In the genomic region with DNA sequence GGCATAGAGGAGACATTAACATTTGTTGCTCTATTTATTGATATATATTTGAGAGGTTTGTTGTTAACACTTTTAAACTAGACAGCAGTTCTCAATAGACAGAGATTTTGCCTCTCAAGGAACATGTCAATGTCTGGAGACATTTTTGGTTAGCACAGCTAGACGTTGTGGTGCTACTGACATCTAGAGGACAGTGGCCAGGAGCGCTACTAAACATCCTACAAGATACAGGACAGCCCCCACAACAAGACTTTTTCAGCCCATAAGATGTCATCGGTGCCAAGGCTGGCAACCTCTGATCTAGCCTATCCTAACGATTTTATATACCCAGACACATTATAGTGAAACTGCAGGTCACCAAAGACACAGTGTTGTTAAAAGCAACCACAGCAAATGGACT, we compare ENCODE assay signal across 9 cellular contexts. TPM values are rescaled to one million over a fixed set of nuclear protein-coding genes. Genes with fewer than 3 reads are reported as not detected.
DNase-seq lines count a peak whose midpoint lies in the region; ATAC-seq and TF ChIP-seq lines count a peak whose summit lies in the region.
"Had no signal": no experiment of that assay in that cellular context is flagged by ENCODE, and none has a peak within 500 bp of the region (broad histone marks: within the 10 kb centered on the region; RNA-seq: fewer than 3 reads in every experiment).

No MANE protein-coding gene starts in this region.

- H3K27me3 Mint-ChIP-seq in naive thymus-derived CD8-positive, alpha-beta T cell, result peaks cover 3 to 31% (median 12%) of the 10 kb centered on the region in 5 donors

- H3K79me2 ChIP-seq in GM23248 (ENCODE audit: insufficient read depth), result no peaks in the 10 kb centered on the region

- H3K4me2 ChIP-seq in GM23248 (ENCODE audit: unreplicated experiment), result no peak overlapping the region

- 14 to 19% methylated on average over 4 of the region's 4 CpGs for WGBS in GM23248 (ENCODE audit: low coverage in 1 of 2, low lambda C conversion rate in 2 of 2, missing lambda C conversion rate in 2 of 2), 2 experiments

- ATAC-seq in naive thymus-derived CD8-positive, alpha-beta T cell, result no peak
- no peak for ATAC-seq in HG03469 (IDR thresholded peaks at IDR 0.05; ENCODE audit: unreplicated experiment)

- H3K27ac Mint-ChIP-seq in naive thymus-derived CD8-positive, alpha-beta T cell, result no peak overlapping the region

- POLR2A ChIA-PET in naive thymus-derived CD8-positive, alpha-beta T cell (lab: Charles Lee), result no interaction called here

- H3K9ac ChIP-seq in GM23248, result no peak overlapping the region

- peaks cover 0 to 2% (median 0%) of the 10 kb centered on the region in 9 donors for H3K9me3 Mint-ChIP-seq in naive thymus-derived CD8-positive, alpha-beta T cell

- DNase-seq in ELF-1 (ENCODE audit: low read depth, low spot score), result peak; percentile 27
- DNase-seq in GM23248, result peak; percentile 44
- DNase-seq in NB4 (ENCODE audit: low read depth), result peak; percentile 23
- DNase-seq in head of caudate nucleus, result peak in 24 of 42 donors; percentile 10 to 80 (median 32)
- DNase-seq in mucosa of gallbladder (ENCODE audit: low spot score), result no peak
- no peak for DNase-seq in NCI-H69 (lab: John Stamatoyannopoulos, UW)
- DNase-seq in naive thymus-derived CD8-positive, alpha-beta T cell, result no peak

- H4K20me1 ChIP-seq in GM23248 (ENCODE audit: insufficient read depth), result no peaks in the 10 kb centered on the region

- no peak overlapping the region for H2AFZ ChIP-seq in GM23248

- H3K4me3 ChIP-seq in GM23248 (no peak overlapping the region), NB4 (ENCODE audit: low read depth, low read length) (no peak overlapping the region)
- H3K4me3 ChIP-seq: thoracic aorta had no signal

- in situ Hi-C loops in GM23248 (cut with MboI), result loop anchor here (25.0 kb wide), 3 partner anchors 715 to 1165 kb away; a partner anchor contains a TSS

- no peaks in the 10 kb centered on the region for H3K9me3 ChIP-seq in GM23248 (ENCODE audit: low read depth)
- H3K9me3 ChIP-seq: thoracic aorta had no signal

- H3K27ac ChIP-seq in GM23248, result no peak overlapping the region
- H3K27ac ChIP-seq: thoracic aorta had no signal

- intact Hi-C loops in head of caudate nucleus (cut with DNase I), result no loop called here

- TF ChIP-seq CTCF in NB4 (IDR thresholded peaks at IDR 0.05; ENCODE audit: low read depth, low read length), result peak; percentile 21

- H3K4me1 ChIP-seq in GM23248 (ENCODE audit: insufficient read depth), result peaks cover 12% of the 10 kb centered on the region

- H3F3A ChIP-seq in GM23248 (ENCODE audit: insufficient read depth), result peaks cover 8% of the 10 kb centered on the region; the same call in 1 of the 2 replicates

- H3K4me3 Mint-ChIP-seq in naive thymus-derived CD8-positive, alpha-beta T cell, result no peak overlapping the region

- TF ChIP-seq POLR2A in NB4 (IDR thresholded peaks at IDR 0.05; ENCODE audit: extremely low read depth, insufficient read length), result no peak

- H3K36me3 ChIP-seq in GM23248 (ENCODE audit: low read depth), result no peaks in the 10 kb centered on the region
- H3K36me3 ChIP-seq: thoracic aorta had no signal

- H3K36me3 Mint-ChIP-seq in naive thymus-derived CD8-positive, alpha-beta T cell, result no peaks in the 10 kb centered on the region

- H3K27me3 ChIP-seq in GM23248 (replicated peaks; ENCODE audit: insufficient read depth), result 0 out of 2 replicates have a peak, but pooled peaks cover 3% of the 10 kb centered on the region

- H3K9me2 ChIP-seq in GM23248 (ENCODE audit: insufficient read depth), result no peaks in the 10 kb centered on the region

- H3K4me1 Mint-ChIP-seq in naive thymus-derived CD8-positive, alpha-beta T cell, result no peaks in the 10 kb centered on the region

RNA-seq across cellular contexts. Expression of a gene that starts 18.4 kb away (rescaled TPM):
- 11.2 and 15.2 TPM in 2 replicates for total RNA-seq in GM23248 (2014; rRNA removed; shearing (Covaris generic))
- 13.4 and 14.0 TPM in 2 replicates for polyA plus RNA-seq in GM23248 (2016; fragmentation: Nextera tagmentation; extraction: Ambion mirVana)
- 24.9 TPM for total RNA-seq in mucosa of gallbladder
- 10 to 100 TPM; 15.2 to 16.5 TPM for total RNA-seq in naive thymus-derived CD8-positive, alpha-beta T cell
- polyA plus RNA-seq in naive thymus-derived CD8-positive, alpha-beta T cell, result 10 to 100 TPM; 36.8 to 39.6 (median 38.4) TPM

Comparison
In these comparisons a context has a peak if more than half of its experiments do, and no peak if none do; other contexts are left out.
1. DNase-seq: peak in ELF-1 (single experiment), GM23248 (single experiment), NB4 (single experiment) and head of caudate nucleus (24 of 42); none in mucosa of gallbladder (single experiment), NCI-H69 (single experiment) and naive thymus-derived CD8-positive, alpha-beta T cell (0 of 10).